Comparison of ENCODE assay signal across 16 cellular contexts in genomic region chr18:58947136-58947732, GRCh38.
DNase-seq lines count a peak whose midpoint lies in the region; ATAC-seq and TF ChIP-seq lines count a peak whose summit lies in the region.
"Had no signal": no experiment of that assay in that cellular context is flagged by ENCODE, and none has a peak within 500 bp of the region (broad histone marks: within the 10 kb centered on the region; RNA-seq: fewer than 3 reads in every experiment).

No MANE protein-coding gene starts in this region.

- peak overlapping the region; percentile 99 for H3K27ac ChIP-seq in DOHH2 (ENCODE audit: low read depth, low read length)
- H3K27ac ChIP-seq: KMS-11, RWPE1 had no signal

- peak overlapping the region; percentile 85 for H3K4me2 ChIP-seq in DOHH2 (ENCODE audit: low read length)
- H3K4me2 ChIP-seq: KMS-11 had no signal

- H3K9me3 ChIP-seq in DOHH2 (ENCODE audit: control insufficient read depth, insufficient read depth, low read length), result no peaks in the 10 kb centered on the region
- H3K9me3 ChIP-seq: body of pancreas had no signal

- no peak for TF ChIP-seq CTCF in DOHH2 (IDR thresholded peaks at IDR 0.05; ENCODE audit: low read depth, low read length, poor library complexity, severe bottlenecking)

- H3K4me3 ChIP-seq in DOHH2 (ENCODE audit: low read length), result peak overlapping the region; percentile 65
- H3K4me3 ChIP-seq: body of pancreas had no signal

- H3K36me3 ChIP-seq in DOHH2 (ENCODE audit: control insufficient read depth, low read length), result peaks cover 68% of the 10 kb centered on the region

- peaks cover 40% of the 10 kb centered on the region for H3K79me2 ChIP-seq in DOHH2 (ENCODE audit: control insufficient read depth, low read length)

- no peaks in the 10 kb centered on the region for H4K20me1 ChIP-seq in DOHH2 (ENCODE audit: control insufficient read depth, insufficient read depth, low read depth, low read length)

- H3K27me3 ChIP-seq in DOHH2 (ENCODE audit: control insufficient read depth, low read length), result no peaks in the 10 kb centered on the region
- H3K27me3 ChIP-seq: body of pancreas had no signal

- no peaks in the 10 kb centered on the region for H3K9me2 ChIP-seq in DOHH2 (replicated peaks; ENCODE audit: control insufficient read depth, low read length)

- peaks cover 98% of the 10 kb centered on the region for H3K4me1 ChIP-seq in DOHH2 (ENCODE audit: control insufficient read depth, low read length)

- ATAC-seq in GM19467 (IDR thresholded peaks at IDR 0.05; ENCODE audit: unreplicated experiment) (peak; percentile 32), HG03354 (IDR thresholded peaks at IDR 0.05; ENCODE audit: poor library complexity, severe bottlenecking, unreplicated experiment) (peak; percentile 35), HG03139 (IDR thresholded peaks at IDR 0.05; ENCODE audit: unreplicated experiment) (no peak), GM21360 (IDR thresholded peaks at IDR 0.05; ENCODE audit: unreplicated experiment) (no peak), GM19328 (IDR thresholded peaks at IDR 0.05; ENCODE audit: unreplicated experiment) (no peak)
- ATAC-seq: body of pancreas had no signal

- peak; percentile 43 for DNase-seq in kidney glomerular epithelial cell (lab: John Stamatoyannopoulos, UW)
- no peak for DNase-seq in NCI-H748 treated with DMSO at 0.1 percent for 48 hours (lab: John Stamatoyannopoulos, UW)
- DNase-seq: activated CD4-positive, alpha-beta T cell treated with anti-CD3 and anti-CD28 coated beads, Interleukin-2, amount 50 U/mL, for 4 hours; body of pancreas; NCI-H187 treated with DMSO at 0.1 percent for 48 hours; posterior cingulate gyrus; stimulated activated CD4-positive, alpha-beta T cell treated with anti-CD3 and anti-CD28 coated beads, Interleukin-1b, Interleukin-23, amount 100 ng/mL, for 48 hours; stimulated activated CD8-positive, alpha-beta memory T cell treated with anti-CD3 and anti-CD28 coated beads, Interleukin-4, amount 100 ng/mL, for 48 hours had no signal

- H3F3A ChIP-seq in DOHH2 (ENCODE audit: control insufficient read depth, insufficient read depth), result peaks cover 43% of the 10 kb centered on the region

Comparison
In these comparisons a context has a peak if more than half of its experiments do, and no peak if none do; other contexts are left out.
1. ATAC-seq: peak in GM19467 (single experiment) and HG03354 (single experiment); none in HG03139 (single experiment), GM21360 (single experiment) and GM19328 (single experiment).